Comparison of ENCODE assay signal across 13 cellular contexts in genomic region chr5:89313044-89313443, GRCh38.
DNase-seq lines count a peak whose midpoint lies in the region; ATAC-seq and TF ChIP-seq lines count a peak whose summit lies in the region.
"Had no signal": no experiment of that assay in that cellular context is flagged by ENCODE, and none has a peak within 500 bp of the region (broad histone marks: within the 10 kb centered on the region; RNA-seq: fewer than 3 reads in every experiment).

No MANE protein-coding gene starts in this region.

- TF ChIP-seq CTCF in cardiac muscle cell (IDR thresholded peaks at IDR 0.05; ENCODE audit: low read depth, low read length) (no peak), fibroblast of lung (conservative IDR thresholded peaks at IDR 0.05 in 1 of 2, IDR thresholded peaks at IDR 0.05 in 1 of 2; ENCODE audit: low read depth in 1 of 2, low read length in 2 of 2) (no peak)

- no peak overlapping the region for H2AFZ ChIP-seq in fibroblast of lung (ENCODE audit: low read length)

- H3K36me3 ChIP-seq in cardiac muscle cell (no peaks in the 10 kb centered on the region), fibroblast of lung (ENCODE audit: control insufficient read depth, insufficient read depth, low read length) (no peaks in the 10 kb centered on the region)
- H3K36me3 ChIP-seq: lower lobe of right lung had no signal

- no peaks in the 10 kb centered on the region for H3K79me2 ChIP-seq in fibroblast of lung (ENCODE audit: control insufficient read depth, insufficient read depth, low read length)

- intact Hi-C loops in Right ventricle myocardium inferior (cut with DNase I): no loop called here

- H3K4me3 ChIP-seq in cardiac muscle cell (no peak overlapping the region), fibroblast of lung (replicated peaks in 1 of 4; ENCODE audit: control extremely low read depth in 1 of 4, insufficient read depth in 1 of 4, low read depth in 3 of 4, low read length in 4 of 4) (no peak overlapping the region)
- H3K4me3 ChIP-seq: lower lobe of right lung had no signal

- H3K9me3 ChIP-seq in cardiac muscle cell (ENCODE audit: low read depth) (no peaks in the 10 kb centered on the region), fibroblast of lung (ENCODE audit: control insufficient read depth, insufficient read depth, low read depth, low read length) (no peaks in the 10 kb centered on the region)
- H3K9me3 ChIP-seq: lower lobe of right lung had no signal

- H3K27ac ChIP-seq in cardiac muscle cell (peak overlapping the region; percentile 80), fibroblast of lung (ENCODE audit: insufficient read depth, low read length) (no peak overlapping the region)
- H3K27ac ChIP-seq: lower lobe of right lung had no signal

- H3K4me1 ChIP-seq in cardiac muscle cell (ENCODE audit: low read depth) (peaks cover 31% of the 10 kb centered on the region), fibroblast of lung (ENCODE audit: control insufficient read depth, extremely low read depth, insufficient read depth, low read length) (peaks cover 10% of the 10 kb centered on the region)
- H3K4me1 ChIP-seq: lower lobe of right lung had no signal

- no peak overlapping the region for H3K9ac ChIP-seq in fibroblast of lung (ENCODE audit: insufficient read depth, low read length)

- no peak overlapping the region for H3K4me2 ChIP-seq in fibroblast of lung (ENCODE audit: extremely low read depth, insufficient read depth, low read length)

- no peak for ATAC-seq in Right ventricle myocardium inferior

- no peaks in the 10 kb centered on the region for H3K27me3 ChIP-seq in cardiac muscle cell
- H3K27me3 ChIP-seq in fibroblast of lung (ENCODE audit: control insufficient read depth, insufficient read depth, low read length): no peaks in the 10 kb centered on the region

- no peaks in the 10 kb centered on the region for H4K20me1 ChIP-seq in fibroblast of lung (ENCODE audit: control insufficient read depth, extremely low read depth, insufficient read depth, low read length)

- peak; percentile 13 to 50 for DNase-seq in cardiac muscle cell (ENCODE audit: low read depth in 1 of 2, low spot score in 1 of 2)
- no peak for DNase-seq in Right ventricle myocardium inferior (ENCODE audit: missing footprints)
- peak; percentile 28 for DNase-seq in NCI-H748 treated with DMSO at 0.1 percent for 48 hours (lab: John Stamatoyannopoulos, UW)
- peak; percentile 37 to 93 for DNase-seq in fibroblast of lung (ENCODE audit: low read depth in 2 of 2)
- peak; percentile 66 for DNase-seq in stromal cell of bone marrow (ENCODE audit: low read depth)
- DNase-seq in RKO (ENCODE audit: low spot score): no peak
- no peak for DNase-seq in NCI-H1105 (lab: John Stamatoyannopoulos, UW)
- DNase-seq in midbrain (lab: John Stamatoyannopoulos, UW): no peak
- DNase-seq: activated T-cell treated with anti-CD3 and anti-CD28 coated beads, Interleukin-2, amount 50 U/mL, for 48 hours; CD8-positive, alpha-beta T cell; effector memory CD8-positive, alpha-beta T cell; Karpas-422; lower lobe of right lung had no signal

Comparison
In these comparisons a context has a peak if more than half of its experiments do, and no peak if none do; other contexts are left out.
1. DNase-seq: peak in cardiac muscle cell (2 of 2), NCI-H748 treated with DMSO at 0.1 percent for 48 hours (single experiment), fibroblast of lung (2 of 2) and stromal cell of bone marrow (single experiment); none in Right ventricle myocardium inferior (single experiment), RKO (single experiment), NCI-H1105 (single experiment) and midbrain (single experiment).